Comparison of ENCODE assay signal across 21 cellular contexts in genomic region chr6:13391537-13391936, GRCh38.
"Had no signal": no experiment of that assay in that cellular context is flagged by ENCODE, and none has a peak within 500 bp of the region (broad histone marks: within the 10 kb centered on the region; RNA-seq: fewer than 3 reads in every experiment).

No MANE protein-coding gene starts in this region.

- H3K36me3 ChIP-seq: MG63, Peyer's patch, SJCRH30 had no signal

- H3K27ac ChIP-seq: PC-9, Peyer's patch, SJCRH30 had no signal

- DNase-seq: KBM-7, MG63, NCI-H1092, NCI-H1105 treated with DMSO at 0.1 percent for 48 hours, NCI-H1417 treated with DMSO at 0.1 percent for 48 hours, NCI-H146, NCI-H1694 treated with DMSO at 0.1 percent for 48 hours, NCI-H1930, NCI-H2081, NCI-H2107, NCI-H2227 treated with DMSO at 0.1 percent for 48 hours, NCI-H524 treated with DMSO at 0.1 percent for 48 hours, NCI-H69, NCI-H774, PC-9, Peyer's patch, SHP77 treated with DMSO at 0.1 percent for 48 hours, SJCRH30 had no signal

- ATAC-seq: Right ventricle myocardium inferior, SK-N-SH treated with all-trans-retinoic acid at 6 μM for 48 hours had no signal

- H3K4me3 ChIP-seq: MG63, PC-9, Peyer's patch, SJCRH30 had no signal

- H3K27me3 Mint-ChIP-seq: IgD-negative memory B cell had no signal

- H3K4me1 ChIP-seq: SJCRH30 had no signal

- H3K9me3 ChIP-seq: Peyer's patch, SJCRH30 had no signal

- H3K27me3 ChIP-seq: MG63, Peyer's patch, SJCRH30 had no signal
